Comparison of ENCODE assay signal across 14 cellular contexts in genomic region chr5:163434410-163434866, GRCh38. TPM values are rescaled to one million over a fixed set of nuclear protein-coding genes. Genes with fewer than 3 reads are reported as not detected.
DNase-seq lines count a peak whose midpoint lies in the region; ATAC-seq and TF ChIP-seq lines count a peak whose summit lies in the region.
"Had no signal": no experiment of that assay in that cellular context is flagged by ENCODE, and none has a peak within 500 bp of the region (broad histone marks: within the 10 kb centered on the region; RNA-seq: fewer than 3 reads in every experiment).

No MANE protein-coding gene starts in this region.

- no peaks in the 10 kb centered on the region for H3K9me3 ChIP-seq in spleen
- H3K9me3 ChIP-seq: Peyer's patch, right atrium auricular region had no signal

- no peak for ATAC-seq in GM19397 (IDR thresholded peaks at IDR 0.05; ENCODE audit: unreplicated experiment)

- no peaks in the 10 kb centered on the region for H3K27me3 ChIP-seq in spleen (replicated peaks in 1 of 7)
- H3K27me3 ChIP-seq: Peyer's patch, right atrium auricular region had no signal

- H3K27me3 Mint-ChIP-seq in activated CD4-positive, alpha-beta memory T cell treated with anti-CD3 and anti-CD28 coated beads for 36 hours: peaks cover 2% of the 10 kb centered on the region
- H3K27me3 Mint-ChIP-seq in activated CD4-positive, alpha-beta memory T cell treated with anti-CD3 and anti-CD28 coated beads, Interleukin-2, amount 10 ng/mL, durations not matched to agents 7 days and 5 days: peaks cover 13% of the 10 kb centered on the region
- H3K27me3 Mint-ChIP-seq: activated naive CD4-positive, alpha-beta T cell treated with anti-CD3 and anti-CD28 coated beads, Interleukin-2, amount 50 U/mL, for 24 hours had no signal

- peaks cover 12 to 28% (median 18%) of the 10 kb centered on the region in 6 donors for H3K4me1 ChIP-seq in spleen

- no peak for TF ChIP-seq CTCF in spleen (IDR thresholded peaks at IDR 0.05 in 8 of 11, conservative IDR thresholded peaks at IDR 0.05 in 3 of 11)

- H3K27ac ChIP-seq in spleen: peak overlapping the region in 5 of 8 donors; percentile 19 to 48 (median 23)
- H3K27ac ChIP-seq: HL-60, right atrium auricular region had no signal

- TF ChIP-seq POLR2A in spleen (IDR thresholded peaks at IDR 0.05): no peak

- WGBS in spleen, 5 donors: 52 to 76% (median 64%) methylated on average over 3 of the region's 3 CpGs

- peaks cover 0 to under 1% (median 0%) of the 10 kb centered on the region in 6 donors for H3K36me3 ChIP-seq in spleen
- H3K36me3 ChIP-seq: Peyer's patch, right atrium auricular region had no signal

- no peak overlapping the region for H3K4me3 Mint-ChIP-seq in activated CD4-positive, alpha-beta memory T cell treated with anti-CD3 and anti-CD28 coated beads for 36 hours
- no peak overlapping the region for H3K4me3 Mint-ChIP-seq in activated CD4-positive, alpha-beta memory T cell treated with anti-CD3 and anti-CD28 coated beads, Interleukin-2, amount 10 ng/mL, durations not matched to agents 7 days and 5 days
- H3K4me3 Mint-ChIP-seq: activated naive CD4-positive, alpha-beta T cell treated with anti-CD3 and anti-CD28 coated beads, Interleukin-2, amount 50 U/mL, for 24 hours had no signal

- no peak overlapping the region for H3K27ac Mint-ChIP-seq in activated CD4-positive, alpha-beta memory T cell treated with anti-CD3 and anti-CD28 coated beads for 36 hours
- H3K27ac Mint-ChIP-seq in activated CD4-positive, alpha-beta memory T cell treated with anti-CD3 and anti-CD28 coated beads, Interleukin-2, amount 10 ng/mL, durations not matched to agents 7 days and 5 days: no peak overlapping the region
- H3K27ac Mint-ChIP-seq: activated naive CD4-positive, alpha-beta T cell treated with anti-CD3 and anti-CD28 coated beads, Interleukin-2, amount 50 U/mL, for 24 hours had no signal

- POLR2A ChIA-PET in activated CD4-positive, alpha-beta memory T cell treated with anti-CD3 and anti-CD28 coated beads for 36 hours (lab: Charles Lee): no interaction called here
- POLR2A ChIA-PET in activated CD4-positive, alpha-beta memory T cell treated with anti-CD3 and anti-CD28 coated beads, Interleukin-2, amount 10 ng/mL, durations not matched to agents 7 days and 5 days (lab: Charles Lee): interaction anchor here (1.4 kb wide), 1 partner anchor 26 kb away, joined by 6 read pairs; the partner anchor contains the start of genes HMMR and NUDCD2

- intact Hi-C loops in activated CD4-positive, alpha-beta memory T cell treated with anti-CD3 and anti-CD28 coated beads for 36 hours (cut with micrococcal nuclease): no loop called here
- intact Hi-C loops in spleen (cut with DNase I; ENCODE audit: low total_unique reads): no loop called here

- CTCF ChIA-PET in activated CD4-positive, alpha-beta memory T cell treated with anti-CD3 and anti-CD28 coated beads for 36 hours (lab: Charles Lee): interaction anchor here (1.4 kb wide), 1 partner anchor 25 kb away, joined by 4 read pairs; no protein-coding TSS in a partner anchor
- CTCF ChIA-PET in activated CD4-positive, alpha-beta memory T cell treated with anti-CD3 and anti-CD28 coated beads, Interleukin-2, amount 10 ng/mL, durations not matched to agents 7 days and 5 days (lab: Charles Lee): no interaction called here

- H3K4me3 ChIP-seq in spleen: no peak overlapping the region
- H3K4me3 ChIP-seq: Peyer's patch, right atrium auricular region had no signal

- peaks cover 3% of the 10 kb centered on the region for H3K36me3 Mint-ChIP-seq in activated CD4-positive, alpha-beta memory T cell treated with anti-CD3 and anti-CD28 coated beads for 36 hours
- peaks cover 14% of the 10 kb centered on the region for H3K36me3 Mint-ChIP-seq in activated CD4-positive, alpha-beta memory T cell treated with anti-CD3 and anti-CD28 coated beads, Interleukin-2, amount 10 ng/mL, durations not matched to agents 7 days and 5 days (ENCODE audit: low read depth)
- H3K36me3 Mint-ChIP-seq: activated naive CD4-positive, alpha-beta T cell treated with anti-CD3 and anti-CD28 coated beads, Interleukin-2, amount 50 U/mL, for 24 hours had no signal

- peaks cover 23% of the 10 kb centered on the region for H3K4me1 Mint-ChIP-seq in activated CD4-positive, alpha-beta memory T cell treated with anti-CD3 and anti-CD28 coated beads for 36 hours (ENCODE audit: low read depth)
- peaks cover 28% of the 10 kb centered on the region for H3K4me1 Mint-ChIP-seq in activated CD4-positive, alpha-beta memory T cell treated with anti-CD3 and anti-CD28 coated beads, Interleukin-2, amount 10 ng/mL, durations not matched to agents 7 days and 5 days

- H3K9me3 Mint-ChIP-seq in activated CD4-positive, alpha-beta memory T cell treated with anti-CD3 and anti-CD28 coated beads for 36 hours: no peaks in the 10 kb centered on the region
- H3K9me3 Mint-ChIP-seq in activated CD4-positive, alpha-beta memory T cell treated with anti-CD3 and anti-CD28 coated beads, Interleukin-2, amount 10 ng/mL, durations not matched to agents 7 days and 5 days: no peaks in the 10 kb centered on the region
- H3K9me3 Mint-ChIP-seq: activated naive CD4-positive, alpha-beta T cell treated with anti-CD3 and anti-CD28 coated beads, Interleukin-2, amount 50 U/mL, for 24 hours had no signal

- peak; percentile 16 for DNase-seq in activated CD4-positive, alpha-beta memory T cell treated with anti-CD3 and anti-CD28 coated beads for 36 hours
- DNase-seq in activated CD4-positive, alpha-beta memory T cell treated with anti-CD3 and anti-CD28 coated beads, Interleukin-2, amount 10 ng/mL, durations not matched to agents 7 days and 5 days: no peak
- peak; percentile 10 for DNase-seq in UCSD-AML1 (lab: John Stamatoyannopoulos, UW; ENCODE audit: unreplicated experiment)
- peak; percentile 78 for DNase-seq in glomerular visceral epithelial cell (ENCODE audit: extremely low spot score)
- DNase-seq in spleen: no peak
- DNase-seq in hypothalamus (lab: John Stamatoyannopoulos, UW): no peak
- no peak for DNase-seq in NCI-H1092 (lab: John Stamatoyannopoulos, UW)
- DNase-seq: GDM1, NCI-H1694 had no signal

RNA-seq across cellular contexts. Expression of gene CCNG1, which starts 3.0 kb away (rescaled TPM):
- 100 to 1,000 TPM; 139 to 164 TPM for total RNA-seq in activated CD4-positive, alpha-beta memory T cell treated with anti-CD3 and anti-CD28 coated beads for 36 hours
- 100 to 1,000 TPM; 143 to 154 TPM for total RNA-seq in activated CD4-positive, alpha-beta memory T cell treated with anti-CD3 and anti-CD28 coated beads, Interleukin-2, amount 10 ng/mL, durations not matched to agents 7 days and 5 days
- 100 to 1,000 TPM in 6 of 7 donors, 10 to 100 TPM in 1; 71.7 to 117 (median 105) TPM for total RNA-seq in spleen
- 10 to 100 TPM; 76.2 to 91.6 (median 76.4) TPM for polyA plus RNA-seq in spleen

RNA-seq across cellular contexts. Expression of gene NUDCD2, which starts 25.5 kb away (rescaled TPM):
- total RNA-seq in activated CD4-positive, alpha-beta memory T cell treated with anti-CD3 and anti-CD28 coated beads for 36 hours: 10 to 100 TPM; 46.4 to 48.6 TPM
- total RNA-seq in activated CD4-positive, alpha-beta memory T cell treated with anti-CD3 and anti-CD28 coated beads, Interleukin-2, amount 10 ng/mL, durations not matched to agents 7 days and 5 days: 10 to 100 TPM; 36.0 to 39.3 TPM
- 10 to 100 TPM in 6 of 7 donors, 1 to 10 TPM in 1; 7.6 to 25.9 (median 16.6) TPM for total RNA-seq in spleen
- 1 to 10 TPM; 5.8 to 9.9 (median 9.7) TPM for polyA plus RNA-seq in spleen

RNA-seq across cellular contexts. Expression of gene HMMR, which starts 26.0 kb away (rescaled TPM):
- total RNA-seq in activated CD4-positive, alpha-beta memory T cell treated with anti-CD3 and anti-CD28 coated beads for 36 hours: 100 to 1,000 TPM; 109 to 118 TPM
- 10 to 100 TPM; 74.7 to 75.7 TPM for total RNA-seq in activated CD4-positive, alpha-beta memory T cell treated with anti-CD3 and anti-CD28 coated beads, Interleukin-2, amount 10 ng/mL, durations not matched to agents 7 days and 5 days
- total RNA-seq in spleen: 10 to 100 TPM in 1 of 7 donors, 1 to 10 TPM in 6; 1.7 to 10.4 (median 3.7) TPM
- polyA plus RNA-seq in spleen: 1 to 10 TPM in 2 of 3 donors, under 1 TPM in 1; 0.65 to 4.4 (median 2.0) TPM

Comparison
In these comparisons a context has a peak if more than half of its experiments do, and no peak if none do; other contexts are left out.
1. DNase-seq: peak in activated CD4-positive, alpha-beta memory T cell treated with anti-CD3 and anti-CD28 coated beads for 36 hours (single experiment), UCSD-AML1 (single experiment) and glomerular visceral epithelial cell (single experiment); none in activated CD4-positive, alpha-beta memory T cell treated with anti-CD3 and anti-CD28 coated beads, Interleukin-2, amount 10 ng/mL, durations not matched to agents 7 days and 5 days (single experiment), spleen (single experiment), hypothalamus (0 of 51) and NCI-H1092 (single experiment).
2. RNA of gene HMMR, which starts 26.0 kb away (total RNA-seq): 109 to 118 TPM in activated CD4-positive, alpha-beta memory T cell treated with anti-CD3 and anti-CD28 coated beads for 36 hours and 74.7 to 75.7 TPM in activated CD4-positive, alpha-beta memory T cell treated with anti-CD3 and anti-CD28 coated beads, Interleukin-2, amount 10 ng/mL, durations not matched to agents 7 days and 5 days; 1.7 to 10.4 TPM in spleen; every median in the first group is over 4 times any median in the second.